16 cellular contexts compared by ENCODE assay signal in the genomic region with DNA sequence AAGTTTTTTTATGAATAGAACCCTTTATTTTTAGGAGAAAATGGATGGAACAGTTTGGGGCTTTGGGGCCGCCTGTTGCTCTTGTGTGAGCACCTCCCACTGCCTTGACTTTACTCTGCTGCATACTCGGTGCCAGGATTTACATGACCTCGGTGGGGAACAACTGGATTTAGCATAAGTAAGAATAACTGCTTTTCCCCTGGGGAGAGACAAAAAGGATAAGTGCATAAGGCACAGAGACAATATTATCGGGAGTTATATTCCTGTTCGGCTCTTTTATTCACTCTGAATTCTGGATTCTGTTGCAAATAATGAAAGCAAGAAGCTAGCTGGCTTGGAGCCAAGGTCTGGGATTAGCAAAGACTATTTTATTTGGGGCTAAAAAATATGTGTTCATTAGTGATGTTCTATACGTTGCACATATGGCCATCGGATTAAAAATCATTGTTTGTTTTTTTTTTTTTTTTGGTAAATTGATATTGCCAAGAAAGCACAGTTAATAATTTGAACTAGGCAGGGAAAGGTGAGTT.
DNase-seq lines count a peak whose midpoint lies in the region; FAIRE-seq and TF ChIP-seq lines count a peak whose summit lies in the region.
"Had no signal": no experiment of that assay in that cellular context is flagged by ENCODE, and none has a peak within 500 bp of the region (broad histone marks: within the 10 kb centered on the region; RNA-seq: fewer than 3 reads in every experiment).

No MANE protein-coding gene starts in this region.

- no peaks in the 10 kb centered on the region for H3K27me3 ChIP-seq in skeletal muscle satellite cell (ENCODE audit: control insufficient read depth, insufficient read depth, low read length)
- H3K27me3 ChIP-seq: MG63 had no signal

- TF ChIP-seq CTCF in choroid plexus epithelial cell (conservative IDR thresholded peaks at IDR 0.05; ENCODE audit: low read depth, low read length) (no peak), GM13977 (IDR thresholded peaks at IDR 0.05; ENCODE audit: extremely low read depth, insufficient read depth, missing control alignments) (no peak)

- H3K4me2 ChIP-seq in skeletal muscle satellite cell (ENCODE audit: low read length), result peak overlapping the region; percentile 69

- FAIRE-seq in HTR-8/SVneo (lab: Jason Lieb, UNC), result no peak
- FAIRE-seq: frontal cortex had no signal

- H3K4me3 ChIP-seq in choroid plexus epithelial cell (ENCODE audit: low read depth, low read length), result peak overlapping the region; percentile 49
- peak overlapping the region; percentile 51 for H3K4me3 ChIP-seq in skeletal muscle satellite cell (ENCODE audit: low read length)
- H3K4me3 ChIP-seq: MG63 had no signal

- H3K36me3 ChIP-seq in skeletal muscle satellite cell (ENCODE audit: insufficient read depth, low read length), result no peaks in the 10 kb centered on the region
- H3K36me3 ChIP-seq: MG63 had no signal

- peaks cover 10% of the 10 kb centered on the region for H3K4me1 ChIP-seq in skeletal muscle satellite cell (ENCODE audit: control insufficient read depth, insufficient read depth, low read length)

- no peak overlapping the region for H3K9ac ChIP-seq in skeletal muscle satellite cell (ENCODE audit: low read depth, low read length)

- H3K9me3 ChIP-seq in skeletal muscle satellite cell (replicated peaks; ENCODE audit: low read length), result no peaks in the 10 kb centered on the region
- H3K9me3 ChIP-seq: MG63 had no signal

- in situ Hi-C loops in GM13977 (cut with MboI; ENCODE audit: low pct_unique_long_range_greater_than_20kb, low sequenced_read_pairs, unreplicated experiment), result loop anchor here (25.0 kb wide), 2 partner anchors 520 to 870 kb away; a partner anchor contains a TSS

- peak; percentile 5 for DNase-seq in activated CD8-positive, alpha-beta memory T cell treated with anti-CD3 and anti-CD28 coated beads for 24 hours
- no peak for DNase-seq in activated CD8-positive, alpha-beta memory T cell treated with anti-CD3 and anti-CD28 coated beads, Interleukin-2, amount 50 U/mL, for 4 hours
- DNase-seq in NCI-H69 (lab: John Stamatoyannopoulos, UW) (peak; percentile 33), choroid plexus epithelial cell (ENCODE audit: low read depth) (peak; percentile 30), GM13977 (ENCODE audit: low spot score) (no peak), hypothalamus (lab: John Stamatoyannopoulos, UW) (no peak), HTR-8/SVneo (ENCODE audit: insufficient read length, low spot score) (no peak)
- DNase-seq: activated B cell treated with CpG ODN at 0.5 μM for 24 hours; amniotic stem cell; CD8-positive, alpha-beta memory T cell; MG63; occipital lobe; stimulated activated CD4-positive, alpha-beta T cell treated with anti-CD3 and anti-CD28 coated beads, Interleukin-4, amount 100 ng/mL, for 4 hours; stimulated activated CD8-positive, alpha-beta memory T cell treated with anti-CD3 and anti-CD28 coated beads, Interleukin-4, amount 100 ng/mL, for 48 hours had no signal

Comparison
In these comparisons a context has a peak if more than half of its experiments do, and no peak if none do; other contexts are left out.
1. DNase-seq: peak in activated CD8-positive, alpha-beta memory T cell treated with anti-CD3 and anti-CD28 coated beads for 24 hours (single experiment), NCI-H69 (single experiment) and choroid plexus epithelial cell (single experiment); none in activated CD8-positive, alpha-beta memory T cell treated with anti-CD3 and anti-CD28 coated beads, Interleukin-2, amount 50 U/mL, for 4 hours (single experiment), GM13977 (single experiment), hypothalamus (0 of 51) and HTR-8/SVneo (single experiment).